28 cellular contexts compared by ENCODE assay signal in genomic region chr4:10577495-10577894, GRCh38.
"Had no signal": no experiment of that assay in that cellular context is flagged by ENCODE, and none has a peak within 500 bp of the region (broad histone marks: within the 10 kb centered on the region; RNA-seq: fewer than 3 reads in every experiment).

No MANE protein-coding gene starts in this region.

- H3K9me3 Mint-ChIP-seq: activated CD4-positive, alpha-beta memory T cell treated with anti-CD3 and anti-CD28 coated beads for 36 hours; activated naive CD4-positive, alpha-beta T cell treated with anti-CD3 and anti-CD28 coated beads, Interleukin-2, amount 10 ng/mL, durations not matched to agents 7 days and 5 days; activated T-helper 2 cell treated with anti-CD3 and anti-CD28 coated beads, Interferon-gamma antibody, Interleukin-2, Interleukin-4, amounts not matched to agents 10 μg/mL and 5 μg/mL and 100 μg/mL, durations not matched to agents 14 hours and 24 hours and 36 hours; T-helper 1 cell treated with Interleukin-12 subunit alpha and Interleukin-12 subunit beta and Interleukin-4 antibody, amounts not matched to agents 30 μg/mL and 1 μg/mL, for 36 hours had no signal

- H3K4me3 Mint-ChIP-seq: activated CD4-positive, alpha-beta memory T cell treated with anti-CD3 and anti-CD28 coated beads for 36 hours; activated naive CD4-positive, alpha-beta T cell treated with anti-CD3 and anti-CD28 coated beads, Interleukin-2, amount 10 ng/mL, durations not matched to agents 7 days and 5 days; T-helper 1 cell treated with Interleukin-12 subunit alpha and Interleukin-12 subunit beta and Interleukin-4 antibody, amounts not matched to agents 30 μg/mL and 1 μg/mL, for 36 hours; WTC11 had no signal

- H3K36me3 Mint-ChIP-seq: activated CD4-positive, alpha-beta memory T cell treated with anti-CD3 and anti-CD28 coated beads for 36 hours; activated naive CD4-positive, alpha-beta T cell treated with anti-CD3 and anti-CD28 coated beads, Interleukin-2, amount 10 ng/mL, durations not matched to agents 7 days and 5 days had no signal

- H3K4me1 ChIP-seq: breast epithelium, Peyer's patch had no signal

- DNase-seq: activated CD4-positive, alpha-beta memory T cell treated with anti-CD3 and anti-CD28 coated beads for 36 hours; activated CD4-positive, alpha-beta T cell treated with anti-CD3 and anti-CD28 coated beads for 48 hours; activated CD4-positive, CD25-positive, alpha-beta regulatory T cell treated with anti-CD3 and anti-CD28 coated beads, Interleukin-2, amount 50 U/mL, for 72 hours; activated CD8-positive, alpha-beta memory T cell treated with anti-CD3 and anti-CD28 coated beads for 24 hours; activated gamma-delta T cell treated with Interleukin-2 at 50 U/mL for 16 hours; activated T-cell treated with anti-CD3 and anti-CD28 coated beads for 4 hours; activated T-cell treated with anti-CD3 and anti-CD28 coated beads, Interleukin-2, amount 50 U/mL, for 48 hours; aorta; caudate nucleus; MV-4-11; NCI-H1092 treated with DMSO at 0.1 percent for 48 hours; NCI-H1417 treated with DMSO at 0.1 percent for 48 hours; NCI-H1694; NCI-H2029; NCI-H2107; NCI-H226; NCI-H526; NCI-H774; SHP77 treated with DMSO at 0.1 percent for 48 hours; T-helper 9 cell had no signal

- H3K36me3 ChIP-seq: breast epithelium, Peyer's patch had no signal

- ATAC-seq: WTC11 had no signal

- H3K27ac ChIP-seq: breast epithelium, KMS-11, Peyer's patch, RWPE1 had no signal

- H3K4me3 ChIP-seq: breast epithelium, Peyer's patch had no signal

- H3K9ac ChIP-seq: KMS-11 had no signal

- H3K27me3 ChIP-seq: breast epithelium, Peyer's patch had no signal

- H3K27ac Mint-ChIP-seq: activated CD4-positive, alpha-beta memory T cell treated with anti-CD3 and anti-CD28 coated beads for 36 hours; activated T-helper 2 cell treated with anti-CD3 and anti-CD28 coated beads, Interferon-gamma antibody, Interleukin-2, Interleukin-4, amounts not matched to agents 10 μg/mL and 5 μg/mL and 100 μg/mL, durations not matched to agents 14 hours and 24 hours and 36 hours; T-helper 1 cell treated with Interleukin-12 subunit alpha and Interleukin-12 subunit beta and Interleukin-4 antibody, amounts not matched to agents 30 μg/mL and 1 μg/mL, for 36 hours; WTC11 had no signal

- H3K9me3 ChIP-seq: breast epithelium, Peyer's patch had no signal

- H3K4me2 ChIP-seq: KMS-11 had no signal
